In the genomic region with DNA sequence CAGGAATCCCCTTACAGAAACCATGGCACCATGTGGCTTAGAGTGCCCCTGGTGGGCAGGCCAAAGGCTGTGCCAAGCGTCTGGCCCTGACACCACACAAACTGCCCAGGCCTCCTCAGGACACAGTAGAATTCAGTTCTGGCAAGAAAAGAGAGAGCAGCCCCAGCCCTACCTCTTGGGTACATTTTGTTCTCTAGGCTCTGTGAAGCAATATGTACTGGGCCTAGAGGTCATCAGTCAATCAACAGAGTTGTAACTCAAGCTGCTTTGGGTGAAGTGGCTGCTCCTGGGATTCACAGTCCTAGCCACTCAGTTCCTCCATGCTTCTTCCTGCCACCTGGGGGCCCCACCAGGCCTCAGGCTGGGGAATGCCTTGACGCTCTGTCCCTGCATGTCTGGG, we compare ENCODE assay signal across 22 cellular contexts.
DNase-seq lines count a peak whose midpoint lies in the region; ATAC-seq and TF ChIP-seq lines count a peak whose summit lies in the region.
"Had no signal": no experiment of that assay in that cellular context is flagged by ENCODE, and none has a peak within 500 bp of the region (broad histone marks: within the 10 kb centered on the region; RNA-seq: fewer than 3 reads in every experiment).

No MANE protein-coding gene starts in this region.

- H3K27ac ChIP-seq in C4-2B (no peak overlapping the region), OCI-LY3 (ENCODE audit: low read length) (no peak overlapping the region), psoas muscle (no peak overlapping the region), prostate gland (no peak overlapping the region)
- H3K27ac ChIP-seq: ascending aorta, dorsolateral prefrontal cortex, HL-60, sigmoid colon, VCaP had no signal

- intact Hi-C loops in psoas muscle (cut with DNase I) (no loop called here), prostate gland (cut with DNase I) (no loop called here)
- intact Hi-C loops in activated naive CD4-positive, alpha-beta T cell treated with anti-CD3 and anti-CD28 coated beads for 36 hours (cut with micrococcal nuclease), result no loop called here

- ATAC-seq in psoas muscle, result peak; percentile 16 to 72 (median 64)
- ATAC-seq: left ventricle myocardium superior had no signal

- H3K36me3 ChIP-seq in OCI-LY3 (replicated peaks; ENCODE audit: low read depth, low read length) (no peaks in the 10 kb centered on the region), psoas muscle (ENCODE audit: insufficient read depth in 1 of 2, low read depth in 1 of 2) (no peaks in the 10 kb centered on the region), prostate gland (no peaks in the 10 kb centered on the region)
- H3K36me3 ChIP-seq: ascending aorta, HAP-1, sigmoid colon had no signal

- H3K4me1 Mint-ChIP-seq in activated naive CD4-positive, alpha-beta T cell treated with anti-CD3 and anti-CD28 coated beads for 36 hours (ENCODE audit: low read depth), result peaks cover 5% of the 10 kb centered on the region

- CTCF ChIA-PET in activated naive CD4-positive, alpha-beta T cell treated with anti-CD3 and anti-CD28 coated beads for 36 hours (lab: Charles Lee), result no interaction called here

- H2AFZ ChIP-seq in OCI-LY3 (ENCODE audit: low read depth, low read length), result no peak overlapping the region

- H3K4me3 ChIP-seq in OCI-LY3 (ENCODE audit: low read length) (no peak overlapping the region), epithelial cell of proximal tubule (ENCODE audit: low read depth, low read length) (no peak overlapping the region), psoas muscle (no peak overlapping the region), prostate gland (no peak overlapping the region)
- H3K4me3 ChIP-seq: ascending aorta, dorsolateral prefrontal cortex, HAP-1, sigmoid colon had no signal

- WGBS in psoas muscle, 3 donors, result 54 to 90% (median 69%) methylated on average over 2 of the region's 2 CpGs
- 75% methylated on average over 1 of the region's 2 CpGs for WGBS in prostate gland

- no peaks in the 10 kb centered on the region for H3K79me2 ChIP-seq in OCI-LY3 (ENCODE audit: low read length)

- TF ChIP-seq POLR2A in prostate gland (IDR thresholded peaks at IDR 0.05), result no peak

- no peaks in the 10 kb centered on the region for H3K27me3 ChIP-seq in OCI-LY3 (ENCODE audit: low read depth, low read length)
- H3K27me3 ChIP-seq in psoas muscle (ENCODE audit: insufficient read depth in 3 of 3, low read length in 2 of 3), result no peaks in the 10 kb centered on the region
- H3K27me3 ChIP-seq in prostate gland (replicated peaks; ENCODE audit: insufficient read depth), result no peaks in the 10 kb centered on the region
- H3K27me3 ChIP-seq: ascending aorta, sigmoid colon had no signal

- H3K9me3 ChIP-seq in OCI-LY3 (ENCODE audit: insufficient read depth, low read length) (no peaks in the 10 kb centered on the region), psoas muscle (no peaks in the 10 kb centered on the region), prostate gland (no peaks in the 10 kb centered on the region)
- H3K9me3 ChIP-seq: ascending aorta, HAP-1, sigmoid colon had no signal

- no peaks in the 10 kb centered on the region for H3K9me3 Mint-ChIP-seq in activated naive CD4-positive, alpha-beta T cell treated with anti-CD3 and anti-CD28 coated beads for 36 hours

- no peak for DNase-seq in epithelial cell of proximal tubule (ENCODE audit: low read depth)
- no peak for DNase-seq in psoas muscle
- no peak for DNase-seq in activated naive CD4-positive, alpha-beta T cell treated with anti-CD3 and anti-CD28 coated beads for 36 hours
- DNase-seq in NCI-H146 treated with DMSO at 0.1 percent for 48 hours (lab: John Stamatoyannopoulos, UW; ENCODE audit: unreplicated experiment), result no peak
- DNase-seq in prostate gland (ENCODE audit: low spot score), result no peak
- no peak for DNase-seq in NCI-H1092 treated with DMSO at 0.1 percent for 48 hours (lab: John Stamatoyannopoulos, UW)
- DNase-seq: dorsolateral prefrontal cortex; Karpas-422; left ventricle myocardium superior; NCI-H187 treated with DMSO at 0.1 percent for 48 hours; NCI-H510A treated with DMSO at 0.1 percent for 48 hours; OCI-M1; sigmoid colon; stimulated activated CD4-positive, alpha-beta T cell treated with anti-CD3 and anti-CD28 coated beads, Interleukin-4, amount 100 ng/mL, for 24 hours; trophoblast cell had no signal

- H3K36me3 Mint-ChIP-seq in activated naive CD4-positive, alpha-beta T cell treated with anti-CD3 and anti-CD28 coated beads for 36 hours (ENCODE audit: low read depth), result no peaks in the 10 kb centered on the region

- H3K4me1 ChIP-seq in OCI-LY3 (ENCODE audit: low read length) (peaks cover 70% of the 10 kb centered on the region), psoas muscle (no peaks in the 10 kb centered on the region), prostate gland (replicated peaks) (no peaks in the 10 kb centered on the region)
- H3K4me1 ChIP-seq: ascending aorta, HAP-1, sigmoid colon had no signal

- no peaks in the 10 kb centered on the region for H3K27me3 Mint-ChIP-seq in activated naive CD4-positive, alpha-beta T cell treated with anti-CD3 and anti-CD28 coated beads for 36 hours (ENCODE audit: low read depth)

- TF ChIP-seq CTCF in C4-2B (conservative IDR thresholded peaks at IDR 0.05), result peak; percentile 12
- peak; percentile 28; the same call in 1 of the 2 replicates for TF ChIP-seq CTCF in OCI-LY3 (IDR thresholded peaks at IDR 0.05; ENCODE audit: low read depth, low read length)
- TF ChIP-seq CTCF in epithelial cell of proximal tubule (conservative IDR thresholded peaks at IDR 0.05; ENCODE audit: low read depth, low read length), result peak; percentile 33
- TF ChIP-seq CTCF in psoas muscle (IDR thresholded peaks at IDR 0.05), result no peak
- TF ChIP-seq CTCF in prostate gland (IDR thresholded peaks at IDR 0.05), result no peak

- H3K4me3 Mint-ChIP-seq in activated naive CD4-positive, alpha-beta T cell treated with anti-CD3 and anti-CD28 coated beads for 36 hours, result no peak overlapping the region
- H3K4me3 Mint-ChIP-seq: nephron had no signal

- no peaks in the 10 kb centered on the region for H4K20me1 ChIP-seq in OCI-LY3 (ENCODE audit: insufficient read depth, low read length)

- H3K9ac ChIP-seq in OCI-LY3 (ENCODE audit: low read length), result no peak overlapping the region

- H3K27ac Mint-ChIP-seq in activated naive CD4-positive, alpha-beta T cell treated with anti-CD3 and anti-CD28 coated beads for 36 hours, result no peak overlapping the region
- H3K27ac Mint-ChIP-seq: nephron had no signal

- H3K4me2 ChIP-seq in OCI-LY3 (ENCODE audit: low read length), result no peak overlapping the region

Comparison
In these comparisons a context has a peak if more than half of its experiments do, and no peak if none do; other contexts are left out.
1. CTCF ChIP-seq: peak in C4-2B (single experiment), OCI-LY3 (single experiment) and epithelial cell of proximal tubule (single experiment); none in psoas muscle (single experiment) and prostate gland (0 of 4).